ENCODE assay signal across 29 cellular contexts in the genomic region with DNA sequence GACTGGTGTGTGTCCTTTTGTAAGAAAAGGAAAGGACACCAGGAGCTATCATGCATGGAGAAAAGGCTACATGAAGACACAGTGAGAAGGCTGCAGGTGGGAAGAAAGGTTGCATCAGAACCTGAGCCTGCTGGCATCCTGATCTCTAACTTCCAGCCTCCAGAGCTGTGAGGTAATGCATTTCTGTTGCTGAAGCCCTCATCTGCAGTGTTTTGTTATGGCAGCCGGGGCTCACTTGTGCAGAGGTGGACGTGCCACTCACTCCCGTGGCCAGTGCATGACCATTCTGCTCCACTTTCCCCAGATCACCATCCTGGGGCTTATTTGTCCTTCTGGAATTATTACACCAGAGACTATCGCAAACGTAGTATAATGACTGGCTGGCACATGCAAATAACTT.
"Had no signal": no experiment of that assay in that cellular context is flagged by ENCODE, and none has a peak within 500 bp of the region (broad histone marks: within the 10 kb centered on the region; RNA-seq: fewer than 3 reads in every experiment).

No MANE protein-coding gene starts in this region.

- H3K9me3 ChIP-seq: neutrophil, ovary, psoas muscle, right lobe of liver, sigmoid colon, suprapubic skin, testis, tibial artery, transverse colon, upper lobe of left lung, vagina had no signal

- H3K27me3 ChIP-seq: neural progenitor cell, neutrophil, ovary, right lobe of liver, sigmoid colon, suprapubic skin, testis, tibial artery, transverse colon, upper lobe of left lung, vagina had no signal

- H3K4me3 Mint-ChIP-seq: naive thymus-derived CD4-positive, alpha-beta T cell; natural killer cell; nephron; neural progenitor cell; stimulated activated memory B cell treated with anti-CD40 and anti-IgM and Interleukin-4, amounts not matched to agents 10 μg/mL and 1 μg/mL and 100 μg/mL, for 72 hours; stimulated activated naive CD8-positive, alpha-beta T cell treated with anti-CD3 and anti-CD28 coated beads, Interleukin-15, amount 100 ng/mL, for 72 hours had no signal

- H3K36me3 ChIP-seq: neural progenitor cell, neutrophil, ovary, right lobe of liver, sigmoid colon, suprapubic skin, tibial artery, transverse colon, upper lobe of left lung, vagina had no signal

- H3K27me3 Mint-ChIP-seq: stimulated activated memory B cell treated with anti-CD40 and anti-IgM and Interleukin-4, amounts not matched to agents 10 μg/mL and 1 μg/mL and 100 μg/mL, for 72 hours had no signal

- H3K27ac ChIP-seq: neural progenitor cell, neutrophil, ovary, parathyroid adenoma, psoas muscle, right lobe of liver, sigmoid colon, suprapubic skin, testis, tibial artery, transverse colon, upper lobe of left lung, vagina had no signal

- H3K4me2 ChIP-seq: neural progenitor cell had no signal

- H2AFZ ChIP-seq: neural progenitor cell, parathyroid adenoma had no signal

- DNase-seq: naive thymus-derived CD4-positive, alpha-beta T cell; natural killer cell; nucleus accumbens; ovary; psoas muscle; right cardiac atrium; right lobe of liver; sigmoid colon; small intestine; stimulated activated CD4-positive, alpha-beta T cell treated with anti-CD3 and anti-CD28 coated beads, Interleukin-15, amount 100 ng/mL, for 24 hours; stimulated activated CD4-positive, alpha-beta T cell treated with anti-CD3 and anti-CD28 coated beads, Interleukin-4, amount 100 ng/mL, for 1 hour; stimulated activated CD4-positive, alpha-beta T cell treated with anti-CD3 and anti-CD28 coated beads, Interleukin-4, amount 100 ng/mL, for 4 hours; stimulated activated CD8-positive, alpha-beta memory T cell treated with anti-CD3 and anti-CD28 coated beads, Interleukin-4, amount 100 ng/mL, for 48 hours; stimulated activated naive CD4-positive, alpha-beta T cell; stimulated activated naive CD8-positive, alpha-beta T cell treated with anti-CD3 and anti-CD28 coated beads, Interleukin-15, amount 100 ng/mL, for 72 hours; stimulated activated naive CD8-positive, alpha-beta T cell treated with anti-CD3 and anti-CD28 coated beads, Interleukin-15, Interleukin-2, amounts not matched to agents 100 U/mL and 50 U/mL, for 24 hours; substantia nigra; testis; tibial artery; transverse colon; upper lobe of left lung had no signal

- H3K36me3 Mint-ChIP-seq: natural killer cell; neural progenitor cell; stimulated activated memory B cell treated with anti-CD40 and anti-IgM and Interleukin-4, amounts not matched to agents 10 μg/mL and 1 μg/mL and 100 μg/mL, for 72 hours had no signal

- H3K4me1 Mint-ChIP-seq: natural killer cell; nephron; stimulated activated memory B cell treated with anti-CD40 and anti-IgM and Interleukin-4, amounts not matched to agents 10 μg/mL and 1 μg/mL and 100 μg/mL, for 72 hours; stimulated activated naive CD8-positive, alpha-beta T cell treated with anti-CD3 and anti-CD28 coated beads, Interleukin-15, amount 100 ng/mL, for 72 hours had no signal

- H3K79me2 ChIP-seq: parathyroid adenoma had no signal

- H3K9ac ChIP-seq: neural progenitor cell, parathyroid adenoma had no signal

- H3K4me1 ChIP-seq: parathyroid adenoma, psoas muscle, right lobe of liver, suprapubic skin, testis, transverse colon had no signal

- H3K4me3 ChIP-seq: neural progenitor cell, ovary, psoas muscle, right lobe of liver, sigmoid colon, suprapubic skin, testis, tibial artery, transverse colon, upper lobe of left lung, vagina had no signal

- H3K27ac Mint-ChIP-seq: naive thymus-derived CD4-positive, alpha-beta T cell; natural killer cell; nephron; neural progenitor cell; progenitor cell of endocrine pancreas; stimulated activated memory B cell treated with anti-CD40 and anti-IgM and Interleukin-4, amounts not matched to agents 10 μg/mL and 1 μg/mL and 100 μg/mL, for 72 hours; stimulated activated naive CD8-positive, alpha-beta T cell treated with anti-CD3 and anti-CD28 coated beads, Interleukin-15, amount 100 ng/mL, for 72 hours had no signal
